Comparison of ENCODE assay signal across 1 cellular context in the genomic region with DNA sequence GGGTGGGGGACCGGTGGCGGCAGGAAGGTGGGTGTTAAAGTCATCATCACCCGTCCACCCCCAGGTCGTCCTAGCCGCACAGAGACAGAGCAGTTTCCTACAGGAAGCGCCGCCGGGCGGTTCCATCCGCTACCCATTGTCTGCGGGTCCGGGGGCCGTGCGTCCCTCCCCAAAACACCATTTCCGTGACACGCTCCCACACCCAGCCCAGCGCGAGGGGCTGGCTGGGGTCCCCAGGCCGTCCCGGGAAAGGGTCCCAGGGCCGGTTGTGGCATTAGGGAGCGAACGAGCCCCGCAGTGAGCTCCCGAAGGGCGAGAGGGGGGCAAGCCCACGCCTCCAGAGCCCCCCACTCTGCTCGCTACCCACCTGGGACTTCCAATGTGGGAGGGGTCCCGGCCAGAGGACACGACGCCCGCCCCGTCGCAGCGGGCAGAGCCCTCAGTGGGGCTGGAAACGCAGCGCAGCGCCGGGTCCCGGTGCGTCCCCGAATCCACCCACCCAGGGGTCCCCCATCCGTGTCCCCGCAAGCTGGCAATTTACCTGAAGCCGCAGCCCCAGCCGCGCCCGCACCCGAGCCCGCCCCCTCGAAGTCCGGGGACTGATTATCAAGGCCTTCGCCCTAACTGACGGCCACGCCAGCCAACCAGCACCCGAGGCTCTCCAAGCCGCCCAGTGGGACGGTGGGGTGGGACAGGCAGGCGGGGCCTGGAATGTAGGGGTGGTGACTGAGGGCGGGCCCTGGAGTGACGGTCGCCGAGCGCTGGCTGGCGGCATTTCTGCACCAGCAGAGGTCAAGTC.
TF ChIP-seq lines count a peak whose summit lies in the region.

A gene (minus strand): TSS at position 579 of the 799 bp plus-strand sequence. CDS start 5,434 bp downstream, outside the sequence.

TF ChIP-seq in liver, 16 proteins besides CTCF, POLR2A, EP300 and RAD21 (continued from another document):
- TF ChIP-seq, protein P1, sequence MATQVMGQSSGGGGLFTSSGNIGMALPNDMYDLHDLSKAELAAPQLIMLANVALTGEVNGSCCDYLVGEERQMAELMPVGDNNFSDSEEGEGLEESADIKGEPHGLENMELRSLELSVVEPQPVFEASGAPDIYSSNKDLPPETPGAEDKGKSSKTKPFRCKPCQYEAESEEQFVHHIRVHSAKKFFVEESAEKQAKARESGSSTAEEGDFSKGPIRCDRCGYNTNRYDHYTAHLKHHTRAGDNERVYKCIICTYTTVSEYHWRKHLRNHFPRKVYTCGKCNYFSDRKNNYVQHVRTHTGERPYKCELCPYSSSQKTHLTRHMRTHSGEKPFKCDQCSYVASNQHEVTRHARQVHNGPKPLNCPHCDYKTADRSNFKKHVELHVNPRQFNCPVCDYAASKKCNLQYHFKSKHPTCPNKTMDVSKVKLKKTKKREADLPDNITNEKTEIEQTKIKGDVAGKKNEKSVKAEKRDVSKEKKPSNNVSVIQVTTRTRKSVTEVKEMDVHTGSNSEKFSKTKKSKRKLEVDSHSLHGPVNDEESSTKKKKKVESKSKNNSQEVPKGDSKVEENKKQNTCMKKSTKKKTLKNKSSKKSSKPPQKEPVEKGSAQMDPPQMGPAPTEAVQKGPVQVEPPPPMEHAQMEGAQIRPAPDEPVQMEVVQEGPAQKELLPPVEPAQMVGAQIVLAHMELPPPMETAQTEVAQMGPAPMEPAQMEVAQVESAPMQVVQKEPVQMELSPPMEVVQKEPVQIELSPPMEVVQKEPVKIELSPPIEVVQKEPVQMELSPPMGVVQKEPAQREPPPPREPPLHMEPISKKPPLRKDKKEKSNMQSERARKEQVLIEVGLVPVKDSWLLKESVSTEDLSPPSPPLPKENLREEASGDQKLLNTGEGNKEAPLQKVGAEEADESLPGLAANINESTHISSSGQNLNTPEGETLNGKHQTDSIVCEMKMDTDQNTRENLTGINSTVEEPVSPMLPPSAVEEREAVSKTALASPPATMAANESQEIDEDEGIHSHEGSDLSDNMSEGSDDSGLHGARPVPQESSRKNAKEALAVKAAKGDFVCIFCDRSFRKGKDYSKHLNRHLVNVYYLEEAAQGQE (IDR thresholded peaks at IDR 0.05), result peak; percentile 22
- peak in 1 of 2 donors; percentile 13 for TF ChIP-seq HNF4A (conservative IDR thresholded peaks at IDR 0.05)
TF ChIP-seq in liver: peak in this region for 4.
